ENCODE assay signal across 8 cellular contexts in genomic region chr15:100627789-100628395, GRCh38. TPM values are rescaled to one million over a fixed set of nuclear protein-coding genes. Genes with fewer than 3 reads are reported as not detected.
DNase-seq lines count a peak whose midpoint lies in the region; ATAC-seq and TF ChIP-seq lines count a peak whose summit lies in the region.

No MANE protein-coding gene starts in this region.

- intact Hi-C loops in ovary (cut with DNase I), result loop anchor here (5.0 to 10.0 kb wide), 3 partner anchors 244 to 637 kb away; no protein-coding TSS in a partner anchor

- H3K36me3 ChIP-seq in Karpas-422 (ENCODE audit: insufficient read depth, low read length), result peaks cover 18% of the 10 kb centered on the region; the same call in 1 of the 2 replicates
- peaks cover 36% of the 10 kb centered on the region for H3K36me3 ChIP-seq in RWPE2 (ENCODE audit: low read depth)
- H3K36me3 ChIP-seq in ovary, result no peaks in the 10 kb centered on the region

- H3K27me3 Mint-ChIP-seq in type B pancreatic cell, result no peaks in the 10 kb centered on the region

- peaks cover 11% of the 10 kb centered on the region for H3K4me1 ChIP-seq in Karpas-422 (ENCODE audit: low read length)
- H3K4me1 ChIP-seq in RWPE2 (ENCODE audit: insufficient read depth, poor library complexity, severe bottlenecking), result peaks cover 6% of the 10 kb centered on the region
- no peaks in the 10 kb centered on the region for H3K4me1 ChIP-seq in ovary (ENCODE audit: insufficient read depth)

- H3K9me3 Mint-ChIP-seq in type B pancreatic cell, result no peaks in the 10 kb centered on the region

- H3K27me3 ChIP-seq in Karpas-422 (ENCODE audit: low read length), result no peaks in the 10 kb centered on the region
- no peaks in the 10 kb centered on the region for H3K27me3 ChIP-seq in RWPE2 (ENCODE audit: insufficient read depth, poor library complexity, severe bottlenecking)
- H3K27me3 ChIP-seq in ovary, result no peaks in the 10 kb centered on the region

- DNase-seq in DMS79 (lab: John Stamatoyannopoulos, UW), result peak; percentile 19
- peak; percentile 89 for DNase-seq in Karpas-422
- no peak for DNase-seq in RWPE2 (ENCODE audit: low spot score)
- peak; percentile 31 for DNase-seq in activated T-helper 9 cell treated with anti-CD3 and anti-CD28 coated beads, Interleukin-2, amount 50 U/mL, for 16 hours (ENCODE audit: low read depth)
- peak; percentile 65 for DNase-seq in foreskin melanocyte
- DNase-seq in ovary, result peak; percentile 32 to 78 (median 56)
- no peak for DNase-seq in type B pancreatic cell (ENCODE audit: extremely low spot score, unreplicated experiment)

- H3K27ac ChIP-seq in Karpas-422 (ENCODE audit: low read length) (no peak overlapping the region), RWPE2 (ENCODE audit: poor library complexity, severe bottlenecking) (peak overlapping the region; percentile 2), ovary (no peak overlapping the region)

- no peak for TF ChIP-seq EP300 in ovary (IDR thresholded peaks at IDR 0.05)

- no peak overlapping the region for H3K4me2 ChIP-seq in Karpas-422 (ENCODE audit: low read depth, low read length, poor library complexity, severe bottlenecking)

- no peak overlapping the region for H3K4me3 Mint-ChIP-seq in type B pancreatic cell

- ATAC-seq in GM21717 (IDR thresholded peaks at IDR 0.05; ENCODE audit: unreplicated experiment) (peak; percentile 67), RWPE2 (ENCODE audit: low read depth) (peak; percentile 87)

- no peak overlapping the region for H3K4me3 ChIP-seq in Karpas-422 (ENCODE audit: low read length)
- no peak overlapping the region for H3K4me3 ChIP-seq in RWPE2 (ENCODE audit: severe bottlenecking)
- no peak overlapping the region for H3K4me3 ChIP-seq in ovary

- peaks cover 16% of the 10 kb centered on the region for H4K20me1 ChIP-seq in Karpas-422 (ENCODE audit: insufficient read depth, low read depth, low read length)

- no peaks in the 10 kb centered on the region for H3K4me1 Mint-ChIP-seq in type B pancreatic cell (ENCODE audit: unreplicated experiment)

- H3K9ac ChIP-seq in Karpas-422 (ENCODE audit: low read length), result no peak overlapping the region

- WGBS in ovary, 3 donors, result 26 to 28% (median 26%) methylated on average over 6 of the region's 6 CpGs

- TF ChIP-seq CTCF in RWPE2 (IDR thresholded peaks at IDR 0.05; ENCODE audit: poor library complexity, severe bottlenecking), result peak; percentile 97
- TF ChIP-seq CTCF in ovary (IDR thresholded peaks at IDR 0.05), result peak; percentile 50 to 93 (median 86)
- TF ChIP-seq CTCF in type B pancreatic cell (conservative IDR thresholded peaks at IDR 0.05), result peak; percentile 92

- TF ChIP-seq POLR2A in ovary (IDR thresholded peaks at IDR 0.05), result no peak

- no peak overlapping the region for H3K27ac Mint-ChIP-seq in type B pancreatic cell

- H3K9me2 ChIP-seq in Karpas-422 (replicated peaks; ENCODE audit: insufficient read depth, low read length), result no peaks in the 10 kb centered on the region

- no peak overlapping the region for H2AFZ ChIP-seq in Karpas-422 (ENCODE audit: low read length)

- H3K79me2 ChIP-seq in Karpas-422 (ENCODE audit: low read length), result peaks cover 44% of the 10 kb centered on the region

- H3K36me3 Mint-ChIP-seq in type B pancreatic cell, result peaks cover 17% of the 10 kb centered on the region

- H3K9me3 ChIP-seq in Karpas-422 (ENCODE audit: low read length) (no peaks in the 10 kb centered on the region), RWPE2 (ENCODE audit: severe bottlenecking) (no peaks in the 10 kb centered on the region), ovary (no peaks in the 10 kb centered on the region)

RNA-seq across cellular contexts. Expression of gene ASB7, which starts 25.5 kb away (rescaled TPM):
- total RNA-seq in Karpas-422 (2014; rRNA removed; shearing (Covaris generic); ENCODE audit: low replicate concordance), result 10.4 and 23.9 TPM in 2 replicates
- 10 to 100 TPM in 5 of 7 donors, 1 to 10 TPM in 2; 6.7 to 13.1 (median 11.2) TPM for total RNA-seq in ovary
- polyA plus RNA-seq in ovary, result 1 to 10 TPM; 5.1 to 7.8 TPM
- 14.6 and 14.8 TPM in 2 replicates for total RNA-seq in type B pancreatic cell (ENCODE audit: low replicate concordance)

RNA-seq across cellular contexts. Expression of gene LINS1, which starts 25.9 kb away (rescaled TPM):
- total RNA-seq in Karpas-422 (2014; rRNA removed; shearing (Covaris generic); ENCODE audit: low replicate concordance), result 8.2 and 31.7 TPM in 2 replicates
- total RNA-seq in ovary, result 10 to 100 TPM; 16.4 to 35.9 (median 20.7) TPM
- 10 to 100 TPM in 1 of 2 donors, 1 to 10 TPM in 1; 9.9 to 11.2 TPM for polyA plus RNA-seq in ovary
- 16.2 and 17.4 TPM in 2 replicates for total RNA-seq in type B pancreatic cell (ENCODE audit: low replicate concordance)

Comparison
In these comparisons a context has a peak if more than half of its experiments do, and no peak if none do; other contexts are left out.
1. DNase-seq: peak in DMS79 (single experiment), Karpas-422 (single experiment), activated T-helper 9 cell treated with anti-CD3 and anti-CD28 coated beads, Interleukin-2, amount 50 U/mL, for 16 hours (single experiment), foreskin melanocyte (single experiment) and ovary (5 of 5); none in RWPE2 (single experiment) and type B pancreatic cell (single experiment).
2. Peak in every context shown above with its lines, with median percentiles within 50 percentile points of each other: CTCF ChIP-seq.